In genomic region chr17:82925336-82925735, GRCh38 we compare ENCODE assay signal across 23 cellular contexts.
DNase-seq lines count a peak whose midpoint lies in the region; ATAC-seq, FAIRE-seq and TF ChIP-seq lines count a peak whose summit lies in the region.
"Had no signal": no experiment of that assay in that cellular context is flagged by ENCODE, and none has a peak within 500 bp of the region (broad histone marks: within the 10 kb centered on the region; RNA-seq: fewer than 3 reads in every experiment).

No MANE protein-coding gene starts in this region.

- H3K4me2 ChIP-seq in H1 (ENCODE audit: insufficient read depth in 1 of 2, low read depth in 2 of 2, low read length in 2 of 2) = no peak overlapping the region
- H3K4me2 ChIP-seq in neuronal stem cell (ENCODE audit: insufficient read depth, low read length, poor library complexity, severe bottlenecking) = no peak overlapping the region
- H3K4me2 ChIP-seq: KMS-11, PC-9 had no signal

- H3K27ac Mint-ChIP-seq in activated CD4-positive, alpha-beta T cell treated with anti-CD3 and anti-CD28 coated beads, Interleukin-2, amount 10 ng/mL, durations not matched to agents 7 days and 5 days = peak overlapping the region; percentile 41
- H3K27ac Mint-ChIP-seq: B cell had no signal

- CTCF ChIA-PET in activated CD4-positive, alpha-beta T cell treated with anti-CD3 and anti-CD28 coated beads, Interleukin-2, amount 10 ng/mL, durations not matched to agents 7 days and 5 days (lab: Charles Lee) = interaction anchor here (0.7 to 1.5 kb wide), 2 partner anchors 13 to 104 kb away, joined by 3 to 4 read pairs; no protein-coding TSS in a partner anchor
- CTCF ChIA-PET in H1 (lab: Charles Lee; ENCODE audit: partially characterized antibody) = interaction anchor here (0.6 to 3.9 kb wide), 8 partner anchors 9 to 794 kb away, joined by 3 to 16 read pairs (median 4); partner anchors contain the start of gene ZNF750

- no peak overlapping the region for H2BK15ac ChIP-seq in H1 (ENCODE audit: low read length)
- H2BK15ac ChIP-seq in neuronal stem cell (ENCODE audit: low read length) = no peak overlapping the region

- H4K5ac ChIP-seq in H1 (ENCODE audit: insufficient read length, low read depth, low read length) = no peak overlapping the region

- H2AK5ac ChIP-seq in H1 (ENCODE audit: low read depth, low read length) (no peak overlapping the region), neuronal stem cell (ENCODE audit: low read depth, low read length) (no peak overlapping the region)

- no peaks in the 10 kb centered on the region for H3K27me3 Mint-ChIP-seq in activated CD4-positive, alpha-beta T cell treated with anti-CD3 and anti-CD28 coated beads, Interleukin-2, amount 10 ng/mL, durations not matched to agents 7 days and 5 days
- H3K27me3 Mint-ChIP-seq: B cell had no signal

- H3K4me3 Mint-ChIP-seq in activated CD4-positive, alpha-beta T cell treated with anti-CD3 and anti-CD28 coated beads, Interleukin-2, amount 10 ng/mL, durations not matched to agents 7 days and 5 days = no peak overlapping the region
- H3K4me3 Mint-ChIP-seq: B cell had no signal

- no peak for ATAC-seq in HG02588 (IDR thresholded peaks at IDR 0.05; ENCODE audit: unreplicated experiment)

- no peak overlapping the region for H2BK5ac ChIP-seq in H1 (ENCODE audit: low read depth, low read length)
- H2BK5ac ChIP-seq in neuronal stem cell (ENCODE audit: low read length) = peak overlapping the region; percentile 49

- H3K14ac ChIP-seq in H1 (ENCODE audit: insufficient read length) = no peak overlapping the region
- H3K14ac ChIP-seq in neuronal stem cell (ENCODE audit: low read length) = no peak overlapping the region

- no peak overlapping the region for H2BK120ac ChIP-seq in H1 (replicated peaks; ENCODE audit: low read depth, low read length)
- no peak overlapping the region for H2BK120ac ChIP-seq in neuronal stem cell (ENCODE audit: low read depth, low read length)

- FAIRE-seq in H1 (lab: Jason Lieb, UNC) = no peak
- FAIRE-seq: GM18507, H54 had no signal

- no peak overlapping the region for H4K91ac ChIP-seq in H1 (replicated peaks; ENCODE audit: insufficient read length, low read length)
- H4K91ac ChIP-seq in neuronal stem cell (ENCODE audit: low read depth, low read length, poor library complexity) = no peak overlapping the region

- H3K9ac ChIP-seq in H1 (replicated peaks in 1 of 4; ENCODE audit: extremely low read depth in 1 of 4, low read depth in 3 of 4, low read length in 3 of 4) (no peak overlapping the region), neuronal stem cell (ENCODE audit: low read depth, low read length, poor library complexity) (no peak overlapping the region)
- H3K9ac ChIP-seq: KMS-11 had no signal

- peaks cover 0 to 2% of the 10 kb centered on the region in 2 experiments for H4K20me1 ChIP-seq in H1 (replicated peaks in 1 of 2; ENCODE audit: control insufficient read depth in 1 of 2, insufficient read depth in 2 of 2, low read length in 2 of 2)

- H3K36me3 ChIP-seq in H1 (ENCODE audit: control insufficient read depth in 2 of 4, insufficient read depth in 4 of 4, low read length in 3 of 4) (peaks cover 11 to 45% (median 33%) of the 10 kb centered on the region in 4 experiments; a peak in 6 of 8 replicates), neuronal stem cell (replicated peaks in 1 of 2; ENCODE audit: control insufficient read depth in 2 of 2, insufficient read depth in 2 of 2, low read length in 2 of 2) (peaks cover 42 to 92% of the 10 kb centered on the region in 2 donors), prostate gland (peaks cover 0 to 4% of the 10 kb centered on the region in 2 donors)

- H3K9me3 ChIP-seq in H1 (ENCODE audit: insufficient read depth in 2 of 2, low read depth in 1 of 2, low read length in 1 of 2) = no peaks in the 10 kb centered on the region
- H3K9me3 ChIP-seq in neuronal stem cell (replicated peaks in 1 of 2; ENCODE audit: control insufficient read depth in 2 of 2, insufficient read depth in 1 of 2, low read depth in 1 of 2, low read length in 2 of 2) = no peaks in the 10 kb centered on the region
- H3K9me3 ChIP-seq in prostate gland = no peaks in the 10 kb centered on the region

- DNase-seq in activated CD4-positive, alpha-beta T cell treated with anti-CD3 and anti-CD28 coated beads, Interleukin-2, amount 10 ng/mL, durations not matched to agents 7 days and 5 days = no peak
- no peak for DNase-seq in activated CD4-positive, alpha-beta T cell treated with anti-CD3 and anti-CD28 coated beads for 48 hours
- DNase-seq in HuH-7 (ENCODE audit: low spot score) (peak; percentile 45), H1 (ENCODE audit: low read depth in 1 of 2, low spot score in 2 of 2) (no peak), neuronal stem cell (ENCODE audit: low spot score) (no peak), prostate gland (ENCODE audit: low spot score) (no peak), DMS153 (lab: John Stamatoyannopoulos, UW) (no peak)
- DNase-seq: Calu3, IMR-90, NCI-H1092, NCI-H1417 treated with DMSO at 0.1 percent for 48 hours, NCI-H1694 treated with DMSO at 0.1 percent for 48 hours, NCI-H2081, NCI-H2227 treated with DMSO at 0.1 percent for 48 hours, NCI-H526 treated with DMSO at 0.1 percent for 48 hours, SHP77 treated with DMSO at 0.1 percent for 48 hours had no signal

- peaks cover 18% of the 10 kb centered on the region for H3K36me3 Mint-ChIP-seq in activated CD4-positive, alpha-beta T cell treated with anti-CD3 and anti-CD28 coated beads, Interleukin-2, amount 10 ng/mL, durations not matched to agents 7 days and 5 days (ENCODE audit: low read depth)

- no peak overlapping the region for H2AFZ ChIP-seq in H1 (ENCODE audit: low read length)
- H2AFZ ChIP-seq in neuronal stem cell (ENCODE audit: low read length) = no peak overlapping the region
- H2AFZ ChIP-seq: PC-9 had no signal

- H4K8ac ChIP-seq in H1 (ENCODE audit: extremely low read depth, insufficient read depth, low read length) = peak overlapping the region; percentile 68; the same call in 1 of the 2 replicates
- no peak overlapping the region for H4K8ac ChIP-seq in neuronal stem cell (ENCODE audit: low read depth, low read length)

- no peaks in the 10 kb centered on the region for H3K4me1 Mint-ChIP-seq in activated CD4-positive, alpha-beta T cell treated with anti-CD3 and anti-CD28 coated beads, Interleukin-2, amount 10 ng/mL, durations not matched to agents 7 days and 5 days
- H3K4me1 Mint-ChIP-seq: B cell had no signal

- H3K27me3 ChIP-seq in H1 (replicated peaks in 1 of 4; ENCODE audit: control insufficient read depth in 3 of 4, extremely low read depth in 1 of 4, insufficient read depth in 3 of 4, low read length in 3 of 4) (no peaks in the 10 kb centered on the region), neuronal stem cell (ENCODE audit: control insufficient read depth in 3 of 3, insufficient read depth in 3 of 3, low read depth in 1 of 3, low read length in 3 of 3) (no peaks in the 10 kb centered on the region), prostate gland (replicated peaks; ENCODE audit: insufficient read depth) (no peaks in the 10 kb centered on the region)

- no peak overlapping the region for H3K23ac ChIP-seq in H1 (ENCODE audit: insufficient read length)
- no peak overlapping the region for H3K23ac ChIP-seq in neuronal stem cell (ENCODE audit: low read depth, low read length, poor library complexity)

- no peak for TF ChIP-seq POLR2A in H1 (IDR thresholded peaks at IDR 0.05; ENCODE audit: control extremely low read depth in 1 of 2, low read depth in 2 of 2, low read length in 2 of 2)
- no peak for TF ChIP-seq POLR2A in prostate gland (IDR thresholded peaks at IDR 0.05)

- peak in 2 of 3 experiments; percentile 2 to 9; a peak in 1 of 4 replicates for TF ChIP-seq CTCF in H1 (IDR thresholded peaks at IDR 0.05; ENCODE audit: control extremely low read depth in 1 of 3, insufficient read depth in 1 of 3, low read depth in 1 of 3, low read length in 3 of 3)
- TF ChIP-seq CTCF in prostate gland (IDR thresholded peaks at IDR 0.05) = no peak

- no peaks in the 10 kb centered on the region for H3K79me2 ChIP-seq in H1 (ENCODE audit: control insufficient read depth in 1 of 2, insufficient read depth in 2 of 2, low read length in 2 of 2)

- H2BK20ac ChIP-seq in H1 (ENCODE audit: low read length) = no peak overlapping the region

- H3K4me1 ChIP-seq in H1 (replicated peaks in 1 of 4; ENCODE audit: control insufficient read depth in 3 of 4, insufficient read depth in 4 of 4, low read length in 3 of 4) = no peaks in the 10 kb centered on the region
- no peaks in the 10 kb centered on the region for H3K4me1 ChIP-seq in neuronal stem cell (ENCODE audit: control insufficient read depth in 2 of 2, insufficient read depth in 1 of 2, low read depth in 1 of 2, low read length in 2 of 2)
- H3K4me1 ChIP-seq in prostate gland (replicated peaks) = no peaks in the 10 kb centered on the region

- H3K79me1 ChIP-seq in H1 (ENCODE audit: low read depth, low read length) (no peaks in the 10 kb centered on the region; the same call in 1 of the 2 replicates), neuronal stem cell (ENCODE audit: low read depth, low read length) (peaks cover 8% of the 10 kb centered on the region)

- H3K18ac ChIP-seq in H1 (ENCODE audit: extremely low read depth, low read length) (no peak overlapping the region), neuronal stem cell (ENCODE audit: low read length) (peak overlapping the region; percentile 7)

- no peak overlapping the region for H3K27ac ChIP-seq in H1 (ENCODE audit: low read depth, low read length)
- H3K27ac ChIP-seq in neuronal stem cell (replicated peaks; ENCODE audit: low read length) = no peak overlapping the region
- H3K27ac ChIP-seq in prostate gland = no peak overlapping the region
- H3K27ac ChIP-seq: 22Rv1, KMS-11, PC-9 had no signal

- H3K56ac ChIP-seq in H1 (replicated peaks; ENCODE audit: insufficient read length, low read depth, low read length) = no peak overlapping the region

- intact Hi-C loops in prostate gland (cut with DNase I) = no loop called here

- H3K4me3 ChIP-seq in H1 (ENCODE audit: extremely low read depth in 1 of 4, insufficient read depth in 2 of 4, low read depth in 3 of 4, low read length in 4 of 4) (no peak overlapping the region), neuronal stem cell (ENCODE audit: low read length in 2 of 2) (no peak overlapping the region), prostate gland (no peak overlapping the region)
- H3K4me3 ChIP-seq: PC-9 had no signal

- POLR2A ChIA-PET in activated CD4-positive, alpha-beta T cell treated with anti-CD3 and anti-CD28 coated beads, Interleukin-2, amount 10 ng/mL, durations not matched to agents 7 days and 5 days (lab: Charles Lee) = no interaction called here
- POLR2A ChIA-PET in H1 (lab: Charles Lee; ENCODE audit: partially characterized antibody) = no interaction called here

- no peak overlapping the region for H2BK12ac ChIP-seq in H1 (ENCODE audit: low read depth, low read length)
- H2BK12ac ChIP-seq in neuronal stem cell (ENCODE audit: low read length) = no peak overlapping the region

- TF ChIP-seq EP300 in H1 (IDR thresholded peaks at IDR 0.05; ENCODE audit: borderline replicate concordance in 1 of 2, low read depth in 2 of 2, low read length in 2 of 2) = no peak

- 88% methylated on average over 18 of the region's 18 CpGs; no CpG with 5 or more reads in 1 of the 2 experiments for WGBS in H1 (ENCODE audit: extremely low coverage in 1 of 2, insufficient coverage in 1 of 2, insufficient read length in 1 of 2, insufficient replicate concordance in 2 of 2, low coverage in 1 of 2, low lambda C conversion rate in 2 of 2, missing lambda C conversion rate in 1 of 2), 2 experiments
- WGBS in neuronal stem cell (ENCODE audit: extremely low coverage in 2 of 2, insufficient read length in 2 of 2, insufficient replicate concordance in 1 of 2), 2 donors = no CpG with 5 or more reads among the region's 18 CpGs
- WGBS in prostate gland = 90% methylated on average over 18 of the region's 18 CpGs

- H3K23me2 ChIP-seq in H1 (ENCODE audit: low read depth, low read length) = no peaks in the 10 kb centered on the region

- no peaks in the 10 kb centered on the region for H3K9me3 Mint-ChIP-seq in activated CD4-positive, alpha-beta T cell treated with anti-CD3 and anti-CD28 coated beads, Interleukin-2, amount 10 ng/mL, durations not matched to agents 7 days and 5 days

- H3K4ac ChIP-seq in H1 (replicated peaks; ENCODE audit: insufficient read length, low read depth, low read length) (no peak overlapping the region), neuronal stem cell (ENCODE audit: low read length) (no peak overlapping the region)

- TF ChIP-seq RAD21 in H1 (IDR thresholded peaks at IDR 0.05 in 1 of 2, conservative IDR thresholded peaks at IDR 0.05 in 1 of 2; ENCODE audit: low read depth in 2 of 2, low read length in 2 of 2) = 0 out of 4 replicates have a peak, but pooled peaks of 1 of the 2 experiments have one; percentile 7

Comparison
In these comparisons a context has a peak if more than half of its experiments do, and no peak if none do; other contexts are left out.
1. CTCF ChIP-seq: peak in H1 (2 of 3); none in prostate gland (0 of 4).